In genomic region chr17:64146418-64147109, GRCh38 we compare ENCODE assay signal across 9 cellular contexts. TPM values are rescaled to one million over a fixed set of nuclear protein-coding genes. Genes with fewer than 3 reads are reported as not detected.
DNase-seq lines count a peak whose midpoint lies in the region; ATAC-seq and TF ChIP-seq lines count a peak whose summit lies in the region.
"Had no signal": no experiment of that assay in that cellular context is flagged by ENCODE, and none has a peak within 500 bp of the region (broad histone marks: within the 10 kb centered on the region; RNA-seq: fewer than 3 reads in every experiment).

No MANE protein-coding gene starts in this region.

- peak; percentile 72 for DNase-seq in G401 (ENCODE audit: low spot score)
- peak; percentile 81 for DNase-seq in NCI-H748 (lab: John Stamatoyannopoulos, UW; ENCODE audit: unreplicated experiment)
- DNase-seq in activated T-cell treated with anti-CD3 and anti-CD28 coated beads, Interleukin-2, amount 50 U/mL, for 4 hours = peak; percentile 50
- DNase-seq in fibroblast of mammary gland (ENCODE audit: low read depth) = peak; percentile 76
- DNase-seq in natural killer cell treated with Interleukin-12 subunit alpha and Interleukin-12 subunit beta and Interleukin-15 and Interleukin-18, amount 100 ng/mL, for 72 hours (ENCODE audit: low spot score) = no peak
- DNase-seq in upper lobe of right lung = peak; percentile 82

- peak overlapping the region; percentile 98 for H3K27ac ChIP-seq in upper lobe of right lung

- H3K36me3 Mint-ChIP-seq in activated T-cell treated with anti-CD3 and anti-CD28 coated beads, Interleukin-2, amount 50 U/mL, for 4 hours (ENCODE audit: insufficient read depth) = peaks cover 24% of the 10 kb centered on the region
- H3K36me3 Mint-ChIP-seq in natural killer cell treated with Interleukin-12 subunit alpha and Interleukin-12 subunit beta and Interleukin-15 and Interleukin-18, amount 100 ng/mL, for 72 hours = peaks cover 18% of the 10 kb centered on the region

- ATAC-seq in HG02763 (IDR thresholded peaks at IDR 0.05; ENCODE audit: unreplicated experiment) = peak; percentile 4
- ATAC-seq in activated T-cell treated with anti-CD3 and anti-CD28 coated beads, Interleukin-2, amount 50 U/mL, for 4 hours = peak; percentile 17 to 30
- ATAC-seq in natural killer cell treated with Interleukin-12 subunit alpha and Interleukin-12 subunit beta and Interleukin-15 and Interleukin-18, amount 100 ng/mL, for 72 hours = peak; percentile 2 to 29
- ATAC-seq in upper lobe of right lung = peak; percentile 51
- ATAC-seq in GM21529 (IDR thresholded peaks at IDR 0.05; ENCODE audit: unreplicated experiment) = no peak

- peaks cover 28% of the 10 kb centered on the region for H3K4me1 ChIP-seq in upper lobe of right lung

- intact Hi-C loops in upper lobe of right lung (cut with DNase I) = no loop called here

- H3K27me3 ChIP-seq in upper lobe of right lung = no peaks in the 10 kb centered on the region

- H3K4me3 ChIP-seq in fibroblast of mammary gland (ENCODE audit: control insufficient read depth, low read depth, low read length) (peak overlapping the region; percentile 88), upper lobe of right lung (peak overlapping the region; percentile 93)

- H3K9me3 ChIP-seq in upper lobe of right lung = no peaks in the 10 kb centered on the region

- H3K4me3 Mint-ChIP-seq in activated T-cell treated with anti-CD3 and anti-CD28 coated beads, Interleukin-2, amount 50 U/mL, for 4 hours = no peak overlapping the region
- H3K4me3 Mint-ChIP-seq in natural killer cell treated with Interleukin-12 subunit alpha and Interleukin-12 subunit beta and Interleukin-15 and Interleukin-18, amount 100 ng/mL, for 72 hours = no peak overlapping the region
- H3K4me3 Mint-ChIP-seq: dendritic cell treated with granulocyte-macrophage colony-stimulating factor and Interleukin-4, amounts not matched to agents 40 ng/mL and 50 ng/mL, for 4 days had no signal

- no peak for TF ChIP-seq CTCF in fibroblast of mammary gland (conservative IDR thresholded peaks at IDR 0.05; ENCODE audit: control insufficient read depth, insufficient read depth, low read depth, low read length)
- no peak for TF ChIP-seq CTCF in upper lobe of right lung (IDR thresholded peaks at IDR 0.05)

- in situ Hi-C loops in G401 (cut with HindIII; ENCODE audit: low sequenced_read_pairs) = no loop called here

- no peak overlapping the region for H3K27ac Mint-ChIP-seq in natural killer cell treated with Interleukin-12 subunit alpha and Interleukin-12 subunit beta and Interleukin-15 and Interleukin-18, amount 100 ng/mL, for 72 hours
- H3K27ac Mint-ChIP-seq: dendritic cell treated with granulocyte-macrophage colony-stimulating factor and Interleukin-4, amounts not matched to agents 40 ng/mL and 50 ng/mL, for 4 days had no signal

- H3K9me3 Mint-ChIP-seq in activated T-cell treated with anti-CD3 and anti-CD28 coated beads, Interleukin-2, amount 50 U/mL, for 4 hours = no peaks in the 10 kb centered on the region
- no peaks in the 10 kb centered on the region for H3K9me3 Mint-ChIP-seq in natural killer cell treated with Interleukin-12 subunit alpha and Interleukin-12 subunit beta and Interleukin-15 and Interleukin-18, amount 100 ng/mL, for 72 hours
- H3K9me3 Mint-ChIP-seq: dendritic cell treated with granulocyte-macrophage colony-stimulating factor and Interleukin-4, amounts not matched to agents 40 ng/mL and 50 ng/mL, for 4 days had no signal

- peaks cover 20% of the 10 kb centered on the region for H3K36me3 ChIP-seq in upper lobe of right lung

- peaks cover 23% of the 10 kb centered on the region for H3K4me1 Mint-ChIP-seq in activated T-cell treated with anti-CD3 and anti-CD28 coated beads, Interleukin-2, amount 50 U/mL, for 4 hours (ENCODE audit: low read depth)
- H3K4me1 Mint-ChIP-seq in natural killer cell treated with Interleukin-12 subunit alpha and Interleukin-12 subunit beta and Interleukin-15 and Interleukin-18, amount 100 ng/mL, for 72 hours (ENCODE audit: low read depth in 2 of 2) = peaks cover 13 to 16% of the 10 kb centered on the region in 2 donors

- H3K27me3 Mint-ChIP-seq in activated T-cell treated with anti-CD3 and anti-CD28 coated beads, Interleukin-2, amount 50 U/mL, for 4 hours (ENCODE audit: low read depth) = no peaks in the 10 kb centered on the region
- no peaks in the 10 kb centered on the region for H3K27me3 Mint-ChIP-seq in natural killer cell treated with Interleukin-12 subunit alpha and Interleukin-12 subunit beta and Interleukin-15 and Interleukin-18, amount 100 ng/mL, for 72 hours
- H3K27me3 Mint-ChIP-seq: dendritic cell treated with granulocyte-macrophage colony-stimulating factor and Interleukin-4, amounts not matched to agents 40 ng/mL and 50 ng/mL, for 4 days had no signal

RNA-seq across cellular contexts. Expression of gene ERN1, which starts 16.6 kb away (rescaled TPM):
- total RNA-seq in G401 (2014; rRNA removed; shearing (Covaris generic)) = 3.1 and 3.8 TPM in 2 replicates
- 10 to 100 TPM; 16.2 to 29.3 (median 21.0) TPM for total RNA-seq in activated T-cell treated with anti-CD3 and anti-CD28 coated beads, Interleukin-2, amount 50 U/mL, for 4 hours
- total RNA-seq in natural killer cell treated with Interleukin-12 subunit alpha and Interleukin-12 subunit beta and Interleukin-15 and Interleukin-18, amount 100 ng/mL, for 72 hours = 100 to 1,000 TPM; 131 TPM
- 52.6 TPM for total RNA-seq in upper lobe of right lung
